Comparison of ENCODE assay signal across 1 cellular context in the genomic region with DNA sequence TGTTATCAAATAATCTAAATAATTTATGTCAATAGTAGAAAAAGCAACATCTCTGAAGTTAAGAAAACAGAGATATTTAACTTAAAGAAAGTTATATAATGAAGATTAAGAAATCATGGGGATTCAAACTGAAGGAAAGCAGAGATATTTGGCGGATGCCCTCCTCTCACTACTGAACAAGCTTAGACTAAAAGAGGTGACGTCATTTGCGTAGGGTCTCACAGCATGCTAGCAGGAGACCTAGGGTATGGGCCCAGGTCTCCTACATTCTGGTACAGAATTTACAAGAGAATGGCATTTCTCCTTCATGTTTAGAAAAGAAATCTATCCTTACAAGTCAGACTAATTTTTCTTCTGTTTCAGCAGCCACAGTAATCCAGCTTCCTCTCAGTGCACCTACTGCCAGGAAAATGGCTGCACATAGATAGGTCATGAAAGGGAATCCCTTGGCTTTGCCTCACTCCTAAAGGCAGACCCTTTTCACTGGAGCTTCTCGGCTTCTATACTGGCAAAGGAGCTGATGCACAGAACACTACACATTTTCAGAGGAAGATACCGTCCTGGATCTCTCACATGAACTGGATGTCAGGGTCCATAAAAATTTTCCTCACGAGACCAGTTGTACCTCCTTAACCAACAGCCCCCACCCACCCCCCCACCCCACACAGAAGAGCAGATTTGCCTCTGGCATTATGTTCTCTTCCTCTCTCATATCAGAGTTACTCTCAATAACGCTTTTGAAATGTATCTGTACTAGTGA.
TF ChIP-seq lines count a peak whose summit lies in the region.

No MANE protein-coding gene starts in this region.

TF ChIP-seq in HepG2, 621 proteins besides CTCF, POLR2A, EP300 and RAD21 (continued from another document):
- TF ChIP-seq HNRNPK (IDR thresholded peaks at IDR 0.05; ENCODE audit: low read depth, low read length, poor library complexity, severe bottlenecking), result peak; percentile 62
TF ChIP-seq in HepG2: peak in this region for 18.
